Comparison of ENCODE assay signal across 1 cellular context in the genomic region with DNA sequence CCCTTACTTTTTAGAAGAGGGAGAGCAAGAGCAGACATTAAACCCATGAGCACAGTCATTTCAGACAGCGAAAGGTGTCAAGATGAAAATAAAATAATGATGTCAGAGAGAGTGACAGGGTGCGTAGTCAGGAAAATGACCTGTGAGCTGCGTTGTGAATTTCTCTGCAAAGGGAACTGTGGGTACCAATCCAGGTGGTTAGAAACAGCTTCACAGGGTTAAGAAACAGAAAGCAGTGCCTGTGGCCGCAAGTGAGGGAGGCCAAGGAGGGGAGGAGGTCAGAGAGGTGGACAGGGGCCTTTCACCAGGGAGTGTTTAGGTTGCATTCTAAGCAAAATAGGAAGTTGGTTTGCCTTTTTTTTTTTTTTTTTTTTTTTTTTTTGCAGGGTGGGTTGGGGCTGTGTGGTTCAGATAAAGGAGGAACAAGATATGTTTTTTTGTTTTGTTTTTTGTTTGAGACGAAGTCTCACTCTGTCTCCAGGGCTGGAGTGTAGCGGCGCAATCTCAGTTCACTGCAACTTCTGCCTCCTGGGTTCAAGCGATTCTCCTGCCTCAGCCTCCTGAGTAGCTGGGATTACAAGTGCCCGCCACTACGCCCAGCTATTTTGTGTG.
TF ChIP-seq lines count a peak whose summit lies in the region.

No MANE protein-coding gene starts in this region.

TF ChIP-seq in K562, 482 proteins besides CTCF, POLR2A, EP300 and RAD21 (continued from another document and continues in another):
- no peak for TF ChIP-seq GTF3C2 (IDR thresholded peaks at IDR 0.05; ENCODE audit: borderline replicate concordance, extremely low read depth, insufficient read length)
- TF ChIP-seq ZNF347 (CRISPR knock-in tag; IDR thresholded peaks at IDR 0.05; ENCODE audit: low read depth): no peak
- no peak for TF ChIP-seq ZNF224 (CRISPR knock-in tag; IDR thresholded peaks at IDR 0.05)
- TF ChIP-seq ERF (CRISPR knock-in tag; IDR thresholded peaks at IDR 0.05): no peak
- TF ChIP-seq BRF1 (IDR thresholded peaks at IDR 0.05; ENCODE audit: borderline replicate concordance, extremely low read depth, insufficient read length): no peak
- TF ChIP-seq ARID1B (IDR thresholded peaks at IDR 0.05): peak; percentile 78
- no peak for TF ChIP-seq KLF10 (CRISPR knock-in tag; IDR thresholded peaks at IDR 0.05)
- TF ChIP-seq CTBP1 (IDR thresholded peaks at IDR 0.05; ENCODE audit: borderline replicate concordance): 0 out of 2 replicates have a peak, but pooled peaks have one; percentile 29
- TF ChIP-seq, protein P1, sequence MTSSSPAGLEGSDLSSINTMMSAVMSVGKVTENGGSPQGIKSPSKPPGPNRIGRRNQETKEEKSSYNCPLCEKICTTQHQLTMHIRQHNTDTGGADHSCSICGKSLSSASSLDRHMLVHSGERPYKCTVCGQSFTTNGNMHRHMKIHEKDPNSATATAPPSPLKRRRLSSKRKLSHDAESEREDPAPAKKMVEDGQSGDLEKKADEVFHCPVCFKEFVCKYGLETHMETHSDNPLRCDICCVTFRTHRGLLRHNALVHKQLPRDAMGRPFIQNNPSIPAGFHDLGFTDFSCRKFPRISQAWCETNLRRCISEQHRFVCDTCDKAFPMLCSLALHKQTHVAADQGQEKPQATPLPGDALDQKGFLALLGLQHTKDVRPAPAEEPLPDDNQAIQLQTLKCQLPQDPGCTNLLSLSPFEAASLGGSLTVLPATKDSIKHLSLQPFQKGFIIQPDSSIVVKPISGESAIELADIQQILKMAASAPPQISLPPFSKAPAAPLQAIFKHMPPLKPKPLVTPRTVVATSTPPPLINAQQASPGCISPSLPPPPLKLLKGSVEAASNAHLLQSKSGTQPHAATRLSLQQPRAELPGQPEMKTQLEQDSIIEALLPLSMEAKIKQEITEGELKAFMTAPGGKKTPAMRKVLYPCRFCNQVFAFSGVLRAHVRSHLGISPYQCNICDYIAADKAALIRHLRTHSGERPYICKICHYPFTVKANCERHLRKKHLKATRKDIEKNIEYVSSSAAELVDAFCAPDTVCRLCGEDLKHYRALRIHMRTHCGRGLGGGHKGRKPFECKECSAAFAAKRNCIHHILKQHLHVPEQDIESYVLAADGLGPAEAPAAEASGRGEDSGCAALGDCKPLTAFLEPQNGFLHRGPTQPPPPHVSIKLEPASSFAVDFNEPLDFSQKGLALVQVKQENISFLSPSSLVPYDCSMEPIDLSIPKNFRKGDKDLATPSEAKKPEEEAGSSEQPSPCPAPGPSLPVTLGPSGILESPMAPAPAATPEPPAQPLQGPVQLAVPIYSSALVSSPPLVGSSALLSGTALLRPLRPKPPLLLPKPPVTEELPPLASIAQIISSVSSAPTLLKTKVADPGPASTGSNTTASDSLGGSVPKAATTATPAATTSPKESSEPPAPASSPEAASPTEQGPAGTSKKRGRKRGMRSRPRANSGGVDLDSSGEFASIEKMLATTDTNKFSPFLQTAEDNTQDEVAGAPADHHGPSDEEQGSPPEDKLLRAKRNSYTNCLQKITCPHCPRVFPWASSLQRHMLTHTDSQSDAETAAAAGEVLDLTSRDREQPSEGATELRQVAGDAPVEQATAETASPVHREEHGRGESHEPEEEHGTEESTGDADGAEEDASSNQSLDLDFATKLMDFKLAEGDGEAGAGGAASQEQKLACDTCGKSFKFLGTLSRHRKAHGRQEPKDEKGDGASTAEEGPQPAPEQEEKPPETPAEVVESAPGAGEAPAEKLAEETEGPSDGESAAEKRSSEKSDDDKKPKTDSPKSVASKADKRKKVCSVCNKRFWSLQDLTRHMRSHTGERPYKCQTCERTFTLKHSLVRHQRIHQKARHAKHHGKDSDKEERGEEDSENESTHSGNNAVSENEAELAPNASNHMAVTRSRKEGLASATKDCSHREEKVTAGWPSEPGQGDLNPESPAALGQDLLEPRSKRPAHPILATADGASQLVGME (CRISPR knock-in tag; IDR thresholded peaks at IDR 0.05): no peak
- TF ChIP-seq POLR2AphosphoS5 (IDR thresholded peaks at IDR 0.05; ENCODE audit: control insufficient read depth, insufficient read depth, low read depth, low read length): no peak
- no peak for TF ChIP-seq PCBP1 (IDR thresholded peaks at IDR 0.05; ENCODE audit: low read depth, low read length, poor library complexity, severe bottlenecking)
- no peak for TF ChIP-seq ILF3 (IDR thresholded peaks at IDR 0.05; ENCODE audit: borderline replicate concordance)
- TF ChIP-seq ESRRA (IDR thresholded peaks at IDR 0.05; ENCODE audit: borderline replicate concordance, low read depth): no peak
- TF ChIP-seq TCF3 (CRISPR knock-in tag; IDR thresholded peaks at IDR 0.05): peak; percentile 69
- TF ChIP-seq HLTF (IDR thresholded peaks at IDR 0.05): 0 out of 2 replicates have a peak, but pooled peaks have one; percentile 18
- TF ChIP-seq MAZ (CRISPR knock-in tag; conservative IDR thresholded peaks at IDR 0.05 in 1 of 2, IDR thresholded peaks at IDR 0.05 in 1 of 2): peak in 1 of 2 experiments; percentile 52; a peak in 1 of 4 replicates
- TF ChIP-seq ATF1 (CRISPR knock-in tag; IDR thresholded peaks at IDR 0.05): no peak
- TF ChIP-seq ATF1 (tag; IDR thresholded peaks at IDR 0.05): no peak
- TF ChIP-seq PHB2 (IDR thresholded peaks at IDR 0.05; ENCODE audit: low read depth): peak; percentile 46; the same call in 1 of the 2 replicates
- TF ChIP-seq ZNF253 (CRISPR knock-in tag; conservative IDR thresholded peaks at IDR 0.05): no peak
- no peak for TF ChIP-seq GABPB2 (CRISPR knock-in tag; conservative IDR thresholded peaks at IDR 0.05)
- TF ChIP-seq IRF1 (CRISPR knock-in tag; IDR thresholded peaks at IDR 0.05; ENCODE audit: borderline replicate concordance): no peak
- TF ChIP-seq, protein P2, sequence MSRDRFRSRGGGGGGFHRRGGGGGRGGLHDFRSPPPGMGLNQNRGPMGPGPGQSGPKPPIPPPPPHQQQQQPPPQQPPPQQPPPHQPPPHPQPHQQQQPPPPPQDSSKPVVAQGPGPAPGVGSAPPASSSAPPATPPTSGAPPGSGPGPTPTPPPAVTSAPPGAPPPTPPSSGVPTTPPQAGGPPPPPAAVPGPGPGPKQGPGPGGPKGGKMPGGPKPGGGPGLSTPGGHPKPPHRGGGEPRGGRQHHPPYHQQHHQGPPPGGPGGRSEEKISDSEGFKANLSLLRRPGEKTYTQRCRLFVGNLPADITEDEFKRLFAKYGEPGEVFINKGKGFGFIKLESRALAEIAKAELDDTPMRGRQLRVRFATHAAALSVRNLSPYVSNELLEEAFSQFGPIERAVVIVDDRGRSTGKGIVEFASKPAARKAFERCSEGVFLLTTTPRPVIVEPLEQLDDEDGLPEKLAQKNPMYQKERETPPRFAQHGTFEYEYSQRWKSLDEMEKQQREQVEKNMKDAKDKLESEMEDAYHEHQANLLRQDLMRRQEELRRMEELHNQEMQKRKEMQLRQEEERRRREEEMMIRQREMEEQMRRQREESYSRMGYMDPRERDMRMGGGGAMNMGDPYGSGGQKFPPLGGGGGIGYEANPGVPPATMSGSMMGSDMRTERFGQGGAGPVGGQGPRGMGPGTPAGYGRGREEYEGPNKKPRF (IDR thresholded peaks at IDR 0.05; ENCODE audit: low read depth, low read length): no peak
- TF ChIP-seq MEF2D (tag; conservative IDR thresholded peaks at IDR 0.05; ENCODE audit: low read depth): 0 out of 2 replicates have a peak, but pooled peaks have one; percentile 23
- TF ChIP-seq CHD2 (IDR thresholded peaks at IDR 0.05; ENCODE audit: low read depth, low read length): no peak
- no peak for TF ChIP-seq ZNF134 (CRISPR knock-in tag; conservative IDR thresholded peaks at IDR 0.05)
- TF ChIP-seq NFXL1 (CRISPR knock-in tag; IDR thresholded peaks at IDR 0.05): no peak
- TF ChIP-seq HDAC3 (IDR thresholded peaks at IDR 0.05; ENCODE audit: borderline replicate concordance, partially characterized antibody): no peak
- TF ChIP-seq ZNF644 (tag; IDR thresholded peaks at IDR 0.05; ENCODE audit: low read depth): 0 out of 2 replicates have a peak, but pooled peaks have one; percentile 20
- no peak for TF ChIP-seq ZNF232 (CRISPR knock-in tag; IDR thresholded peaks at IDR 0.05)
- no peak for TF ChIP-seq CCNT2 (IDR thresholded peaks at IDR 0.05; ENCODE audit: borderline replicate concordance, extremely low read depth, insufficient read length, low read depth, low read length)
- TF ChIP-seq NCOA2 (IDR thresholded peaks at IDR 0.05; ENCODE audit: partially characterized antibody in 2 of 2): no peak
- TF ChIP-seq XRCC4 (IDR thresholded peaks at IDR 0.05; ENCODE audit: extremely low read depth, insufficient read depth, insufficient read length): no peak
- no peak for TF ChIP-seq IRF2 (CRISPR knock-in tag; IDR thresholded peaks at IDR 0.05)
- TF ChIP-seq ZNF197 (CRISPR knock-in tag; IDR thresholded peaks at IDR 0.05; ENCODE audit: low read depth): no peak
- no peak for TF ChIP-seq ZNF263 (CRISPR knock-in tag; IDR thresholded peaks at IDR 0.05; ENCODE audit: borderline replicate concordance)
- TF ChIP-seq GABPB1 (CRISPR knock-in tag; IDR thresholded peaks at IDR 0.05): 0 out of 2 replicates have a peak, but pooled peaks have one; percentile 21
- TF ChIP-seq ATF7 (IDR thresholded peaks at IDR 0.05): peak; percentile 21; the same call in 1 of the 2 replicates
- no peak for TF ChIP-seq NR2C1 (IDR thresholded peaks at IDR 0.05)
- TF ChIP-seq NR2C1 (tag; IDR thresholded peaks at IDR 0.05): no peak
- TF ChIP-seq WHSC1 (IDR thresholded peaks at IDR 0.05; ENCODE audit: low read length): no peak
- TF ChIP-seq CBX2 (IDR thresholded peaks at IDR 0.05; ENCODE audit: insufficient read depth, low read length, poor library complexity, severe bottlenecking): no peak
- TF ChIP-seq OTX1 (CRISPR knock-in tag; IDR thresholded peaks at IDR 0.05): no peak
- peak; percentile 31; the same call in 1 of the 2 replicates for TF ChIP-seq NCOA1 (IDR thresholded peaks at IDR 0.05; ENCODE audit: low read depth)
- no peak for TF ChIP-seq ZBTB5 (IDR thresholded peaks at IDR 0.05)
- no peak for TF ChIP-seq NONO (IDR thresholded peaks at IDR 0.05; ENCODE audit: low read depth in 2 of 2, low read length in 1 of 2)
- TF ChIP-seq ETV6 (IDR thresholded peaks at IDR 0.05; ENCODE audit: borderline replicate concordance in 1 of 2, low read depth in 2 of 2, low read length in 1 of 2): 0 out of 4 replicates have a peak, but pooled peaks of 1 of the 2 experiments have one; percentile 16
- TF ChIP-seq ETV6 (CRISPR knock-in tag; IDR thresholded peaks at IDR 0.05; ENCODE audit: borderline replicate concordance): no peak
- no peak for TF ChIP-seq ETV5 (CRISPR knock-in tag; IDR thresholded peaks at IDR 0.05; ENCODE audit: low read depth)
- no peak for TF ChIP-seq U2AF1 (optimal IDR thresholded peaks at IDR 0.05; ENCODE audit: low read depth, low read length)
- TF ChIP-seq HEY1 (CRISPR knock-in tag; IDR thresholded peaks at IDR 0.05; ENCODE audit: borderline replicate concordance): no peak
- no peak for TF ChIP-seq HNRNPK (IDR thresholded peaks at IDR 0.05; ENCODE audit: low read depth, low read length, poor library complexity, severe bottlenecking)
- no peak for TF ChIP-seq ZBTB33 (CRISPR knock-in tag; IDR thresholded peaks at IDR 0.05)
- TF ChIP-seq NR2C2 (CRISPR knock-in tag; IDR thresholded peaks at IDR 0.05): no peak
- no peak for TF ChIP-seq NR2C2 (tag; IDR thresholded peaks at IDR 0.05)
- TF ChIP-seq ZNF699 (CRISPR knock-in tag; IDR thresholded peaks at IDR 0.05; ENCODE audit: insufficient replicate concordance): no peak
